ENCODE assay signal across 9 cellular contexts in the genomic region with DNA sequence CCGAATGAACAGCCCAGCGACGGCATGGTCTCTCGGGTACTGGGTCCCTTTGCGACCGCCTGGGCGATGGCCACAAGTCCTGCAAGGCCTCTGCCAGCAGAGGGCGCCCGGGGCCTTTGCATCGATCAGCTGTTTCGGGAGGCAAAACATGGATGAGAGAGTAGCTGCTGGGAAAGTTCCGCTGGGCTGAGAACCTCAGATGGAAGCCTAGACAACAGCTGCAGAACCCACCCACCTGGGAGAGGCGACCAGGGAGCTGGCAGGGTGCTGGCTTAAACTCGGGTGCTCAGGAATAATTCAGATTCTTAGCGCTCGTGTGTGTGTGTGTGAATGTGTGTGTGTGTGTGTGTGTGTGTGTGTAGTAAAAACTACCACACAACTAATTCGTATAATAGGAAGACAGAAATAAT. TPM values are rescaled to one million over a fixed set of nuclear protein-coding genes. Genes with fewer than 3 reads are reported as not detected.
DNase-seq lines count a peak whose midpoint lies in the region; ATAC-seq and TF ChIP-seq lines count a peak whose summit lies in the region.
"Had no signal": no experiment of that assay in that cellular context is flagged by ENCODE, and none has a peak within 500 bp of the region (broad histone marks: within the 10 kb centered on the region; RNA-seq: fewer than 3 reads in every experiment).

No MANE protein-coding gene starts in this region.

- intact Hi-C loops in heart right ventricle (cut with DNase I), result loop anchor here in 8 of 10 donors (2.0 to 10.0 kb wide), 4 partner anchors 118 to 678 kb away; a partner anchor contains a TSS

- no peaks in the 10 kb centered on the region for H3K9me3 Mint-ChIP-seq in activated naive CD8-positive, alpha-beta T cell treated with anti-CD3 and anti-CD28 coated beads, Interleukin-2, amount 10 ng/mL, durations not matched to agents 7 days and 5 days

- H3K27ac ChIP-seq in heart right ventricle, result no peak overlapping the region

- H3K4me3 ChIP-seq in heart right ventricle, result no peak overlapping the region

- ATAC-seq in activated naive CD8-positive, alpha-beta T cell treated with anti-CD3 and anti-CD28 coated beads, Interleukin-2, amount 10 ng/mL, durations not matched to agents 7 days and 5 days (ENCODE audit: low read depth), result peak; percentile 50
- ATAC-seq in heart right ventricle, result peak; percentile 28 to 80 (median 64)

- H3K9me3 ChIP-seq in heart right ventricle, result no peaks in the 10 kb centered on the region

- no peaks in the 10 kb centered on the region for H3K36me3 Mint-ChIP-seq in activated naive CD8-positive, alpha-beta T cell treated with anti-CD3 and anti-CD28 coated beads, Interleukin-2, amount 10 ng/mL, durations not matched to agents 7 days and 5 days
- H3K36me3 Mint-ChIP-seq: activated naive CD8-positive, alpha-beta T cell had no signal

- POLR2A ChIA-PET in activated naive CD8-positive, alpha-beta T cell treated with anti-CD3 and anti-CD28 coated beads, Interleukin-2, amount 10 ng/mL, durations not matched to agents 7 days and 5 days (lab: Charles Lee), result no interaction called here

- no peak overlapping the region for H3K27ac Mint-ChIP-seq in activated naive CD8-positive, alpha-beta T cell treated with anti-CD3 and anti-CD28 coated beads, Interleukin-2, amount 10 ng/mL, durations not matched to agents 7 days and 5 days
- H3K27ac Mint-ChIP-seq: activated naive CD8-positive, alpha-beta T cell had no signal

- H3K4me1 Mint-ChIP-seq in activated naive CD8-positive, alpha-beta T cell treated with anti-CD3 and anti-CD28 coated beads, Interleukin-2, amount 10 ng/mL, durations not matched to agents 7 days and 5 days, result no peaks in the 10 kb centered on the region

- 15 to 19% methylated on average over 17 of the region's 17 CpGs for WGBS in heart right ventricle, 2 donors

- H3K36me3 ChIP-seq in heart right ventricle, result no peaks in the 10 kb centered on the region

- peaks cover 0 to 8% (median 0%) of the 10 kb centered on the region in 9 donors for H3K4me1 ChIP-seq in heart right ventricle

- peaks cover 0 to 7% (median 0%) of the 10 kb centered on the region in 7 donors for H3K27me3 ChIP-seq in heart right ventricle

- TF ChIP-seq CTCF in heart right ventricle (IDR thresholded peaks at IDR 0.05), result peak; percentile 64 to 91 (median 81)

- H3K27me3 Mint-ChIP-seq in activated naive CD8-positive, alpha-beta T cell treated with anti-CD3 and anti-CD28 coated beads, Interleukin-2, amount 10 ng/mL, durations not matched to agents 7 days and 5 days, result peaks cover 3% of the 10 kb centered on the region

- DNase-seq in DMS53 (lab: John Stamatoyannopoulos, UW) (peak; percentile 89), GOT3 (lab: John Stamatoyannopoulos, UW) (peak; percentile 4), NAMALWA (ENCODE audit: low spot score) (peak; percentile 68), SK-N-DZ (ENCODE audit: low spot score) (peak; percentile 83), heart right ventricle (peak; percentile 62 to 82), putamen (ENCODE audit: low spot score) (peak; percentile 67), SKM-1 treated with dmso at 0.1 percent for 144 hours (lab: John Stamatoyannopoulos, UW; ENCODE audit: unreplicated experiment) (no peak)
- DNase-seq in activated naive CD8-positive, alpha-beta T cell treated with anti-CD3 and anti-CD28 coated beads, Interleukin-2, amount 10 ng/mL, durations not matched to agents 7 days and 5 days, result peak; percentile 74

- no peak overlapping the region for H3K4me3 Mint-ChIP-seq in activated naive CD8-positive, alpha-beta T cell treated with anti-CD3 and anti-CD28 coated beads, Interleukin-2, amount 10 ng/mL, durations not matched to agents 7 days and 5 days
- H3K4me3 Mint-ChIP-seq: activated naive CD8-positive, alpha-beta T cell had no signal

RNA-seq across cellular contexts. Expression of a gene that starts 50.0 kb away (rescaled TPM):
- 10.0 TPM in 2 replicates for polyA plus RNA-seq in SK-N-DZ (2014; cell fraction: cytosol; rRNA removed)
- 5.4 and 6.7 TPM in 2 replicates for polyA plus RNA-seq in SK-N-DZ (2014; cell fraction: nucleus; rRNA removed)
- total RNA-seq in activated naive CD8-positive, alpha-beta T cell treated with anti-CD3 and anti-CD28 coated beads, Interleukin-2, amount 10 ng/mL, durations not matched to agents 7 days and 5 days, result 10 to 100 TPM; 19.3 to 20.2 TPM
- total RNA-seq in heart right ventricle, result 10 to 100 TPM; 12.1 to 21.2 (median 14.4) TPM
- 1 to 10 TPM; 2.6 to 3.8 TPM for polyA plus RNA-seq in heart right ventricle
